Comparison of ENCODE assay signal across 8 cellular contexts in the genomic region with DNA sequence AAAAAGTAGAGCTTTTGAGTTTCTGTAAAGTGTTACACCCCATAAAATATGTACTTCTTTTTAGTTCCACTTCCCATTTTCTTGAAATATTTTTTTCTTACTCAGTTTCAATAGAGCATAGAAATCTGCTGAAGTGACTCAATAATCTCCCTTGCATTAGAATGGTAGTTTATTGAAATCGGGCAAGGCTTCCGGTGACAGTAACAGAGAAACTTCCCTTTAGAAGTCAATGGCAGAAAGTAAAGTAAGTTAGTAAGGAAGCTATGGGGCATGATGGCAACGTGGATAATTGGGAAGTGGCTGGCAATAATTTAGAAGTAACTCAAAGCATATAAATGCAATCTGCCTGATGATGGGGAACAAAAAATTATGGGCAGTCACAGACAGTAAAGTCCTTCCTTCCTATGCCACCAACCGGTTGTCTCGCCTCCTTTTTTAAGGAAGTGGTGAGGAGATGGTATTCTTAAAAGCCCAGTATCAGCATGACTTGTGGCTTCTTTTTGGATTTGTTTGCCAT. TPM values are rescaled to one million over a fixed set of nuclear protein-coding genes. Genes with fewer than 3 reads are reported as not detected.
DNase-seq lines count a peak whose midpoint lies in the region; ATAC-seq and TF ChIP-seq lines count a peak whose summit lies in the region.

No MANE protein-coding gene starts in this region.

- TF ChIP-seq CTCF in CD14-positive monocyte (IDR thresholded peaks at IDR 0.05): no peak
- no peak for TF ChIP-seq CTCF in hepatocyte (IDR thresholded peaks at IDR 0.05; ENCODE audit: poor library complexity)
- TF ChIP-seq CTCF in suprapubic skin (IDR thresholded peaks at IDR 0.05): no peak

- intact Hi-C loops in CD14-positive monocyte (cut with micrococcal nuclease): loop anchor here (2.0 to 5.0 kb wide), 2 partner anchors 40 to 41 kb away; no protein-coding TSS in a partner anchor

- H3K27me3 ChIP-seq in hepatocyte: no peaks in the 10 kb centered on the region
- H3K27me3 ChIP-seq in suprapubic skin: no peaks in the 10 kb centered on the region

- DNase-seq in CD14-positive monocyte (ENCODE audit: low spot score) (peak; percentile 51), RPMI8226 (peak; percentile 53), SW480 (ENCODE audit: low spot score) (no peak), hepatocyte (ENCODE audit: low spot score) (no peak), immature natural killer cell (no peak), suprapubic skin (ENCODE audit: low spot score in 2 of 2) (no peak)

- peaks cover 0 to 6% (median 0%) of the 10 kb centered on the region in 3 donors for H3K27me3 Mint-ChIP-seq in CD14-positive monocyte (ENCODE audit: low read depth in 3 of 3)
- H3K27me3 Mint-ChIP-seq in immature natural killer cell (ENCODE audit: low read depth in 3 of 3): peaks cover 0 to 3% (median 2%) of the 10 kb centered on the region in 3 donors

- H3K4me1 Mint-ChIP-seq in CD14-positive monocyte (peaks cover 65% of the 10 kb centered on the region), immature natural killer cell (peaks cover 20 to 26% of the 10 kb centered on the region in 2 donors)

- no peak for TF ChIP-seq POLR2A in suprapubic skin (IDR thresholded peaks at IDR 0.05)

- H3K9me3 Mint-ChIP-seq in CD14-positive monocyte (peaks cover 0 to 3% (median 0%) of the 10 kb centered on the region in 7 donors), immature natural killer cell (no peaks in the 10 kb centered on the region)

- no peaks in the 10 kb centered on the region for H4K20me1 ChIP-seq in hepatocyte (ENCODE audit: insufficient read depth, poor library complexity, severe bottlenecking)

- H3K27ac Mint-ChIP-seq in CD14-positive monocyte (peak overlapping the region; percentile 91 to 97 (median 94)), immature natural killer cell (no peak overlapping the region)

- ATAC-seq in GM19372 (IDR thresholded peaks at IDR 0.05; ENCODE audit: low read depth, unreplicated experiment) (peak; percentile 55), HG03066 (IDR thresholded peaks at IDR 0.05; ENCODE audit: low read depth, unreplicated experiment) (peak; percentile 67)

- H3K79me2 ChIP-seq in hepatocyte: no peaks in the 10 kb centered on the region

- H3K4me3 ChIP-seq in hepatocyte: no peak overlapping the region
- H3K4me3 ChIP-seq in suprapubic skin: no peak overlapping the region

- H3K36me3 Mint-ChIP-seq in CD14-positive monocyte: peaks cover 64 to 84% of the 10 kb centered on the region in 2 donors
- no peaks in the 10 kb centered on the region for H3K36me3 Mint-ChIP-seq in immature natural killer cell

- TF ChIP-seq EP300 in suprapubic skin (IDR thresholded peaks at IDR 0.05): no peak

- H3K4me3 Mint-ChIP-seq in CD14-positive monocyte (peak overlapping the region; percentile 9 to 73), immature natural killer cell (peak overlapping the region in 2 of 5 donors; percentile 16 to 25)

- H2AFZ ChIP-seq in hepatocyte: no peak overlapping the region

- H3K4me1 ChIP-seq in hepatocyte (ENCODE audit: insufficient read depth) (no peaks in the 10 kb centered on the region), suprapubic skin (no peaks in the 10 kb centered on the region)

- no peaks in the 10 kb centered on the region for H3K9me3 ChIP-seq in hepatocyte (ENCODE audit: low read depth)
- no peaks in the 10 kb centered on the region for H3K9me3 ChIP-seq in suprapubic skin

- no peaks in the 10 kb centered on the region for H3K36me3 ChIP-seq in hepatocyte (replicated peaks; ENCODE audit: insufficient read depth, low read depth)
- no peaks in the 10 kb centered on the region for H3K36me3 ChIP-seq in suprapubic skin

- H3K9me2 ChIP-seq in hepatocyte (replicated peaks; ENCODE audit: insufficient read depth): no peaks in the 10 kb centered on the region

- H3K4me2 ChIP-seq in hepatocyte: no peak overlapping the region

- WGBS in hepatocyte (ENCODE audit: low lambda C conversion rate, missing lambda C conversion rate): 90% methylated on average over 5 of the region's 5 CpGs
- 72% methylated on average over 5 of the region's 5 CpGs for WGBS in suprapubic skin

- H3K27ac ChIP-seq in hepatocyte: no peak overlapping the region
- no peak overlapping the region for H3K27ac ChIP-seq in suprapubic skin

RNA-seq across cellular contexts. Expression of a gene that starts 7.6 kb away (rescaled TPM):
- polyA plus RNA-seq in CD14-positive monocyte: 100 to 1,000 TPM; 842 to 851 TPM
- 2.5 and 5.1 TPM in 2 replicates for total RNA-seq in hepatocyte
- 0.30 TPM in 1 of 2 replicates, not detected in the other for polyA plus RNA-seq in hepatocyte
- polyA plus RNA-seq in immature natural killer cell: 1 to 10 TPM; 1.2 to 4.0 (median 2.3) TPM
- 1 to 10 TPM in 3 of 4 donors, under 1 TPM in 1; 0.73 to 3.7 (median 2.6) TPM for total RNA-seq in suprapubic skin

RNA-seq across cellular contexts. Expression of a gene that starts 60.0 kb away (rescaled TPM):
- polyA plus RNA-seq in CD14-positive monocyte: 10 to 100 TPM; 15.2 to 21.9 TPM
- 42.8 and 44.4 TPM in 2 replicates for total RNA-seq in hepatocyte
- polyA plus RNA-seq in hepatocyte: 36.4 and 36.7 TPM in 2 replicates
- polyA plus RNA-seq in immature natural killer cell: 10 to 100 TPM; 24.4 to 43.0 (median 26.5) TPM
- total RNA-seq in suprapubic skin: 10 to 100 TPM; 10.5 to 16.9 (median 11.1) TPM

Comparison
In these comparisons a context has a peak if more than half of its experiments do, and no peak if none do; other contexts are left out.
1. DNase-seq: peak in CD14-positive monocyte (single experiment) and RPMI8226 (single experiment); none in SW480 (single experiment), hepatocyte (single experiment), immature natural killer cell (0 of 3) and suprapubic skin (0 of 2).
2. H3K27ac Mint-ChIP-seq: peak in CD14-positive monocyte (7 of 7); none in immature natural killer cell (0 of 6).
3. RNA of a gene that starts 7.6 kb away (polyA plus RNA-seq): 842 to 851 TPM in CD14-positive monocyte; 1.2 to 4.0 TPM in immature natural killer cell and 0.30 TPM in hepatocyte; every median in the first group is over 100 times any median in the second.